10 cellular contexts compared by ENCODE assay signal in the genomic region with DNA sequence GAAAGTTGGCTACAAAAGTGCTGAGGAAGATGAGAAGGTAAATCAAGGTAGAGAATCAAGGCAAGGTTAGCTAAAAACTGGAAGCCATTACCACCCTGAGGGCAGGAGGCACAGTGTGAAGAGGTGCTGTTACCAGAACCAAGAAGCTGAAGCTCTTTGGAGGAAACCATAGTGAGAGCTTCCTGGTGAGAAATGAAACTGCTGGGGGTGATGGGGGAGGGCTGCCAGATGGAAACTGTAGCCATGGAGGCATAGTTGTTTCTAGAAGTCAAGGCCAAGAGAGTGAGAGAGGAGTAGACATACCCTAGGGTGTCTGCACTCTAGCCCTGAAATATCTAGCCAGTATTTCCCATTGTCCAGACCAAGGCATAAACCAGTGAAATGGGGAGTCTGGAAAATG. TPM values are rescaled to one million over a fixed set of nuclear protein-coding genes. Genes with fewer than 3 reads are reported as not detected.
DNase-seq lines count a peak whose midpoint lies in the region; ATAC-seq and TF ChIP-seq lines count a peak whose summit lies in the region.
"Had no signal": no experiment of that assay in that cellular context is flagged by ENCODE, and none has a peak within 500 bp of the region (broad histone marks: within the 10 kb centered on the region; RNA-seq: fewer than 3 reads in every experiment).

No MANE protein-coding gene starts in this region.

- no peak for TF ChIP-seq CTCF in suprapubic skin (IDR thresholded peaks at IDR 0.05)

- no peak for TF ChIP-seq EP300 in suprapubic skin (IDR thresholded peaks at IDR 0.05)

- H3K27ac ChIP-seq in suprapubic skin = no peak overlapping the region

- ATAC-seq in GM18909 (IDR thresholded peaks at IDR 0.05; ENCODE audit: poor library complexity, unreplicated experiment) (peak; percentile 86), GM21529 (IDR thresholded peaks at IDR 0.05; ENCODE audit: unreplicated experiment) (peak; percentile 81), HG03175 (IDR thresholded peaks at IDR 0.05; ENCODE audit: unreplicated experiment) (peak; percentile 83)
- peak; percentile 86 for ATAC-seq in activated naive CD8-positive, alpha-beta T cell treated with anti-CD3 and anti-CD28 coated beads, Interleukin-2, amount 10 ng/mL, durations not matched to agents 7 days and 5 days (ENCODE audit: low read depth)
- ATAC-seq in activated T-cell treated with anti-CD3 and anti-CD28 coated beads, Interleukin-2, amount 50 U/mL, for 4 hours = no peak

- no peaks in the 10 kb centered on the region for H3K9me3 ChIP-seq in suprapubic skin

- H3K27me3 Mint-ChIP-seq in activated naive CD8-positive, alpha-beta T cell treated with anti-CD3 and anti-CD28 coated beads, Interleukin-2, amount 10 ng/mL, durations not matched to agents 7 days and 5 days = peaks cover 3% of the 10 kb centered on the region
- H3K27me3 Mint-ChIP-seq in activated T-cell treated with anti-CD3 and anti-CD28 coated beads, Interleukin-2, amount 50 U/mL, for 4 hours (ENCODE audit: low read depth) = no peaks in the 10 kb centered on the region

- peak overlapping the region; percentile 70 for H3K4me3 Mint-ChIP-seq in activated naive CD8-positive, alpha-beta T cell treated with anti-CD3 and anti-CD28 coated beads, Interleukin-2, amount 10 ng/mL, durations not matched to agents 7 days and 5 days
- H3K4me3 Mint-ChIP-seq in activated T-cell treated with anti-CD3 and anti-CD28 coated beads, Interleukin-2, amount 50 U/mL, for 4 hours = no peak overlapping the region
- H3K4me3 Mint-ChIP-seq: activated naive CD8-positive, alpha-beta T cell had no signal

- peaks cover 20% of the 10 kb centered on the region for H3K36me3 Mint-ChIP-seq in activated naive CD8-positive, alpha-beta T cell treated with anti-CD3 and anti-CD28 coated beads, Interleukin-2, amount 10 ng/mL, durations not matched to agents 7 days and 5 days
- H3K36me3 Mint-ChIP-seq in activated T-cell treated with anti-CD3 and anti-CD28 coated beads, Interleukin-2, amount 50 U/mL, for 4 hours (ENCODE audit: insufficient read depth) = no peaks in the 10 kb centered on the region
- H3K36me3 Mint-ChIP-seq: activated naive CD8-positive, alpha-beta T cell had no signal

- no peak for TF ChIP-seq POLR2A in suprapubic skin (IDR thresholded peaks at IDR 0.05)

- H3K4me1 Mint-ChIP-seq in activated naive CD8-positive, alpha-beta T cell treated with anti-CD3 and anti-CD28 coated beads, Interleukin-2, amount 10 ng/mL, durations not matched to agents 7 days and 5 days = peaks cover 24% of the 10 kb centered on the region
- H3K4me1 Mint-ChIP-seq in activated T-cell treated with anti-CD3 and anti-CD28 coated beads, Interleukin-2, amount 50 U/mL, for 4 hours (ENCODE audit: low read depth) = peaks cover 4% of the 10 kb centered on the region

- no peaks in the 10 kb centered on the region for H3K4me1 ChIP-seq in suprapubic skin

- DNase-seq in activated naive CD8-positive, alpha-beta T cell treated with anti-CD3 and anti-CD28 coated beads, Interleukin-2, amount 10 ng/mL, durations not matched to agents 7 days and 5 days = no peak
- DNase-seq in putamen (ENCODE audit: low spot score) (no peak), NCI-H2081 treated with DMSO at 0.1 percent for 48 hours (lab: John Stamatoyannopoulos, UW) (no peak), suprapubic skin (ENCODE audit: low spot score in 2 of 2) (no peak)
- DNase-seq in activated T-cell treated with anti-CD3 and anti-CD28 coated beads, Interleukin-2, amount 50 U/mL, for 4 hours = no peak
- DNase-seq: EL had no signal

- POLR2A ChIA-PET in activated naive CD8-positive, alpha-beta T cell treated with anti-CD3 and anti-CD28 coated beads, Interleukin-2, amount 10 ng/mL, durations not matched to agents 7 days and 5 days (lab: Charles Lee) = interaction anchor here (0.6 to 1.9 kb wide), 5 partner anchors 24 to 674 kb away, joined by 3 to 21 read pairs (median 4); partner anchors contain the start of genes DNAJB4, IFI44 and IFI44L

- no peak overlapping the region for H3K4me3 ChIP-seq in suprapubic skin

- H3K27ac Mint-ChIP-seq in activated naive CD8-positive, alpha-beta T cell treated with anti-CD3 and anti-CD28 coated beads, Interleukin-2, amount 10 ng/mL, durations not matched to agents 7 days and 5 days = peak overlapping the region; percentile 92
- H3K27ac Mint-ChIP-seq: activated naive CD8-positive, alpha-beta T cell had no signal

- H3K9me3 Mint-ChIP-seq in activated naive CD8-positive, alpha-beta T cell treated with anti-CD3 and anti-CD28 coated beads, Interleukin-2, amount 10 ng/mL, durations not matched to agents 7 days and 5 days = peaks cover 4% of the 10 kb centered on the region
- H3K9me3 Mint-ChIP-seq in activated T-cell treated with anti-CD3 and anti-CD28 coated beads, Interleukin-2, amount 50 U/mL, for 4 hours = peaks cover 3% of the 10 kb centered on the region

- no peaks in the 10 kb centered on the region for H3K27me3 ChIP-seq in suprapubic skin

- no peaks in the 10 kb centered on the region for H3K36me3 ChIP-seq in suprapubic skin

RNA-seq across cellular contexts. Expression of gene IFI44, which starts 28.7 kb away (rescaled TPM):
- 100 to 1,000 TPM; 180 to 186 TPM for total RNA-seq in activated naive CD8-positive, alpha-beta T cell treated with anti-CD3 and anti-CD28 coated beads, Interleukin-2, amount 10 ng/mL, durations not matched to agents 7 days and 5 days
- total RNA-seq in suprapubic skin = 1 to 10 TPM; 1.8 to 7.1 (median 2.7) TPM
- total RNA-seq in activated T-cell treated with anti-CD3 and anti-CD28 coated beads, Interleukin-2, amount 50 U/mL, for 4 hours = 10 to 100 TPM in 1 of 3 donors, 1 to 10 TPM in 2; 4.4 to 16.6 (median 7.2) TPM

RNA-seq across cellular contexts. Expression of gene IFI44L, which starts 58.1 kb away (rescaled TPM):
- total RNA-seq in activated naive CD8-positive, alpha-beta T cell treated with anti-CD3 and anti-CD28 coated beads, Interleukin-2, amount 10 ng/mL, durations not matched to agents 7 days and 5 days = 100 to 1,000 TPM; 278 to 290 TPM
- total RNA-seq in suprapubic skin = 1 to 10 TPM in 3 of 4 donors, under 1 TPM in 1; 0.57 to 4.6 (median 2.2) TPM
- 1 to 10 TPM; 2.2 to 7.5 (median 2.7) TPM for total RNA-seq in activated T-cell treated with anti-CD3 and anti-CD28 coated beads, Interleukin-2, amount 50 U/mL, for 4 hours

Comparison
In these comparisons a context has a peak if more than half of its experiments do, and no peak if none do; other contexts are left out.
1. ATAC-seq: peak in GM18909 (single experiment), GM21529 (single experiment), HG03175 (single experiment) and activated naive CD8-positive, alpha-beta T cell treated with anti-CD3 and anti-CD28 coated beads, Interleukin-2, amount 10 ng/mL, durations not matched to agents 7 days and 5 days (single experiment); none in activated T-cell treated with anti-CD3 and anti-CD28 coated beads, Interleukin-2, amount 50 U/mL, for 4 hours (0 of 2).
2. RNA of gene IFI44, which starts 28.7 kb away (total RNA-seq): 180 to 186 TPM in activated naive CD8-positive, alpha-beta T cell treated with anti-CD3 and anti-CD28 coated beads, Interleukin-2, amount 10 ng/mL, durations not matched to agents 7 days and 5 days; 4.4 to 16.6 TPM in activated T-cell treated with anti-CD3 and anti-CD28 coated beads, Interleukin-2, amount 50 U/mL, for 4 hours and 1.8 to 7.1 TPM in suprapubic skin; every median in the first group is over 10 times any median in the second.
3. RNA of gene IFI44L, which starts 58.1 kb away (total RNA-seq): 278 to 290 TPM in activated naive CD8-positive, alpha-beta T cell treated with anti-CD3 and anti-CD28 coated beads, Interleukin-2, amount 10 ng/mL, durations not matched to agents 7 days and 5 days; 0.57 to 4.6 TPM in suprapubic skin and 2.2 to 7.5 TPM in activated T-cell treated with anti-CD3 and anti-CD28 coated beads, Interleukin-2, amount 50 U/mL, for 4 hours; every median in the first group is over 10 times any median in the second.